3 cellular contexts compared by ENCODE assay signal in the genomic region with DNA sequence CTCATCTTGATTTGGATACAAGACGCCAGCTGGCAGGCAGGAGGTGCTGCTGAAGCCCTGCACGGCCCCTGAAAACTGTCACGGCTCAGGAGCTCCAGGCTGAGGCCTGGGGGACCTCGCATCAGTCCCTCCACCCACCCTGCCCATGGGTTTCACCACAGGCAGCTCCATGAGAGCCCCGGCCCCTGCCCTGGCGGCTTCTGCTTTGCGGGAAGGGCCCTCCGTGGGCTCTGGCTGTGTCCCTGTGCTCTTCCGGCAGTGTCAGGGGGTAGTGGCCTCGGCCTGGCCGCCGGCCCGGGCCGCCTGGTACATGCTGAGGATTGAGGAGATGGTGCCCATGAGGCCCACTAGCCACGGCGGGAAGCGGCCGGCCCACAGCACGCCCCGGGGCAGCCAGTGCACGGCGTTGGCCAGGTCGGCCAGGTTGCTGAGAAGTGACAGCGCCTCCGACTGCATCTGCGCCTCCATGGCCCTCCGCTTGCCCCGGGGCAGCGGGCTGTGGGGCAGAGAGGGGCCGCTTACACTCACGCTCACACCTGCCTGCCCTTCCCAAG.
TF ChIP-seq lines count a peak whose summit lies in the region.

No MANE protein-coding gene starts in this region.

TF ChIP-seq in SK-N-SH, 30 proteins besides CTCF, POLR2A, EP300 and RAD21 (continues in another document):
- no peak for TF ChIP-seq MEF2A (IDR thresholded peaks at IDR 0.05; ENCODE audit: borderline replicate concordance, low read depth)
- no peak for TF ChIP-seq SIN3A (IDR thresholded peaks at IDR 0.05; ENCODE audit: borderline replicate concordance, low read depth, low read length)
- TF ChIP-seq NFIC (IDR thresholded peaks at IDR 0.05; ENCODE audit: borderline replicate concordance) = no peak
- TF ChIP-seq, protein P1, sequence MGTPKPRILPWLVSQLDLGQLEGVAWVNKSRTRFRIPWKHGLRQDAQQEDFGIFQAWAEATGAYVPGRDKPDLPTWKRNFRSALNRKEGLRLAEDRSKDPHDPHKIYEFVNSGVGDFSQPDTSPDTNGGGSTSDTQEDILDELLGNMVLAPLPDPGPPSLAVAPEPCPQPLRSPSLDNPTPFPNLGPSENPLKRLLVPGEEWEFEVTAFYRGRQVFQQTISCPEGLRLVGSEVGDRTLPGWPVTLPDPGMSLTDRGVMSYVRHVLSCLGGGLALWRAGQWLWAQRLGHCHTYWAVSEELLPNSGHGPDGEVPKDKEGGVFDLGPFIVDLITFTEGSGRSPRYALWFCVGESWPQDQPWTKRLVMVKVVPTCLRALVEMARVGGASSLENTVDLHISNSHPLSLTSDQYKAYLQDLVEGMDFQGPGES (IDR thresholded peaks at IDR 0.05; ENCODE audit: low read depth, low read length) = no peak
- no peak for TF ChIP-seq TAF1 (IDR thresholded peaks at IDR 0.05; ENCODE audit: borderline replicate concordance, low read depth, low read length)
- TF ChIP-seq TCF12 (IDR thresholded peaks at IDR 0.05) = no peak
- no peak for TF ChIP-seq NRF1 (IDR thresholded peaks at IDR 0.05; ENCODE audit: low read depth, low read length)
- TF ChIP-seq SMC3 (IDR thresholded peaks at IDR 0.05; ENCODE audit: low read depth, low read length) = no peak
- no peak for TF ChIP-seq FOXJ3 (CRISPR knock-in tag; IDR thresholded peaks at IDR 0.05)
- TF ChIP-seq JUND (IDR thresholded peaks at IDR 0.05) = no peak
- no peak for TF ChIP-seq ELF1 (IDR thresholded peaks at IDR 0.05)
- TF ChIP-seq GATA2 (CRISPR knock-in tag; IDR thresholded peaks at IDR 0.05) = no peak
- TF ChIP-seq, protein P2, sequence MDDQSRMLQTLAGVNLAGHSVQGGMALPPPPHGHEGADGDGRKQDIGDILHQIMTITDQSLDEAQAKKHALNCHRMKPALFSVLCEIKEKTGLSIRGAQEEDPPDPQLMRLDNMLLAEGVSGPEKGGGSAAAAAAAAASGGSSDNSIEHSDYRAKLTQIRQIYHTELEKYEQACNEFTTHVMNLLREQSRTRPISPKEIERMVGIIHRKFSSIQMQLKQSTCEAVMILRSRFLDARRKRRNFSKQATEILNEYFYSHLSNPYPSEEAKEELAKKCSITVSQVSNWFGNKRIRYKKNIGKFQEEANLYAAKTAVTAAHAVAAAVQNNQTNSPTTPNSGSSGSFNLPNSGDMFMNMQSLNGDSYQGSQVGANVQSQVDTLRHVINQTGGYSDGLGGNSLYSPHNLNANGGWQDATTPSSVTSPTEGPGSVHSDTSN (IDR thresholded peaks at IDR 0.05) = no peak
- no peak for TF ChIP-seq POLR2AphosphoS5 (IDR thresholded peaks at IDR 0.05; ENCODE audit: low read depth, low read length)
- TF ChIP-seq, protein P3, sequence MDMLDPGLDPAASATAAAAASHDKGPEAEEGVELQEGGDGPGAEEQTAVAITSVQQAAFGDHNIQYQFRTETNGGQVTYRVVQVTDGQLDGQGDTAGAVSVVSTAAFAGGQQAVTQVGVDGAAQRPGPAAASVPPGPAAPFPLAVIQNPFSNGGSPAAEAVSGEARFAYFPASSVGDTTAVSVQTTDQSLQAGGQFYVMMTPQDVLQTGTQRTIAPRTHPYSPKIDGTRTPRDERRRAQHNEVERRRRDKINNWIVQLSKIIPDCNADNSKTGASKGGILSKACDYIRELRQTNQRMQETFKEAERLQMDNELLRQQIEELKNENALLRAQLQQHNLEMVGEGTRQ (IDR thresholded peaks at IDR 0.05; ENCODE audit: borderline replicate concordance, low read depth, low read length) = no peak
- TF ChIP-seq, protein P4, sequence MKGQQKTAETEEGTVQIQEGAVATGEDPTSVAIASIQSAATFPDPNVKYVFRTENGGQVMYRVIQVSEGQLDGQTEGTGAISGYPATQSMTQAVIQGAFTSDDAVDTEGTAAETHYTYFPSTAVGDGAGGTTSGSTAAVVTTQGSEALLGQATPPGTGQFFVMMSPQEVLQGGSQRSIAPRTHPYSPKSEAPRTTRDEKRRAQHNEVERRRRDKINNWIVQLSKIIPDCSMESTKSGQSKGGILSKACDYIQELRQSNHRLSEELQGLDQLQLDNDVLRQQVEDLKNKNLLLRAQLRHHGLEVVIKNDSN (IDR thresholded peaks at IDR 0.05; ENCODE audit: borderline replicate concordance, low read depth) = no peak
- no peak for TF ChIP-seq RXRA (IDR thresholded peaks at IDR 0.05; ENCODE audit: borderline replicate concordance, low read depth)

TF ChIP-seq in SK-N-SH treated with all-trans-retinoic acid at 6 μM for 48 hours, 23 proteins besides CTCF, POLR2A, EP300 and RAD21:
- TF ChIP-seq RARB (CRISPR knock-in tag; IDR thresholded peaks at IDR 0.05) (no peak), SNAI2 (CRISPR knock-in tag; IDR thresholded peaks at IDR 0.05) (no peak), ZNF565 (CRISPR knock-in tag; conservative IDR thresholded peaks at IDR 0.05; ENCODE audit: low read depth) (no peak), ZFP3 (CRISPR knock-in tag; IDR thresholded peaks at IDR 0.05) (no peak), ARNTL (CRISPR knock-in tag; IDR thresholded peaks at IDR 0.05; ENCODE audit: borderline replicate concordance, low read depth) (no peak), TCF4 (CRISPR knock-in tag; IDR thresholded peaks at IDR 0.05; ENCODE audit: borderline replicate concordance) (no peak), ISL1 (CRISPR knock-in tag; IDR thresholded peaks at IDR 0.05) (no peak), TOX (CRISPR knock-in tag; IDR thresholded peaks at IDR 0.05; ENCODE audit: borderline replicate concordance) (no peak), ZC3H10 (CRISPR knock-in tag; IDR thresholded peaks at IDR 0.05) (no peak)
- TF ChIP-seq, protein P5, sequence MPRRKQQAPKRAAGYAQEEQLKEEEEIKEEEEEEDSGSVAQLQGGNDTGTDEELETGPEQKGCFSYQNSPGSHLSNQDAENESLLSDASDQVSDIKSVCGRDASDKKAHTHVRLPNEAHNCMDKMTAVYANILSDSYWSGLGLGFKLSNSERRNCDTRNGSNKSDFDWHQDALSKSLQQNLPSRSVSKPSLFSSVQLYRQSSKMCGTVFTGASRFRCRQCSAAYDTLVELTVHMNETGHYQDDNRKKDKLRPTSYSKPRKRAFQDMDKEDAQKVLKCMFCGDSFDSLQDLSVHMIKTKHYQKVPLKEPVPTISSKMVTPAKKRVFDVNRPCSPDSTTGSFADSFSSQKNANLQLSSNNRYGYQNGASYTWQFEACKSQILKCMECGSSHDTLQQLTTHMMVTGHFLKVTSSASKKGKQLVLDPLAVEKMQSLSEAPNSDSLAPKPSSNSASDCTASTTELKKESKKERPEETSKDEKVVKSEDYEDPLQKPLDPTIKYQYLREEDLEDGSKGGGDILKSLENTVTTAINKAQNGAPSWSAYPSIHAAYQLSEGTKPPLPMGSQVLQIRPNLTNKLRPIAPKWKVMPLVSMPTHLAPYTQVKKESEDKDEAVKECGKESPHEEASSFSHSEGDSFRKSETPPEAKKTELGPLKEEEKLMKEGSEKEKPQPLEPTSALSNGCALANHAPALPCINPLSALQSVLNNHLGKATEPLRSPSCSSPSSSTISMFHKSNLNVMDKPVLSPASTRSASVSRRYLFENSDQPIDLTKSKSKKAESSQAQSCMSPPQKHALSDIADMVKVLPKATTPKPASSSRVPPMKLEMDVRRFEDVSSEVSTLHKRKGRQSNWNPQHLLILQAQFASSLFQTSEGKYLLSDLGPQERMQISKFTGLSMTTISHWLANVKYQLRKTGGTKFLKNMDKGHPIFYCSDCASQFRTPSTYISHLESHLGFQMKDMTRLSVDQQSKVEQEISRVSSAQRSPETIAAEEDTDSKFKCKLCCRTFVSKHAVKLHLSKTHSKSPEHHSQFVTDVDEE (CRISPR knock-in tag; IDR thresholded peaks at IDR 0.05) = no peak
- TF ChIP-seq, protein P6, sequence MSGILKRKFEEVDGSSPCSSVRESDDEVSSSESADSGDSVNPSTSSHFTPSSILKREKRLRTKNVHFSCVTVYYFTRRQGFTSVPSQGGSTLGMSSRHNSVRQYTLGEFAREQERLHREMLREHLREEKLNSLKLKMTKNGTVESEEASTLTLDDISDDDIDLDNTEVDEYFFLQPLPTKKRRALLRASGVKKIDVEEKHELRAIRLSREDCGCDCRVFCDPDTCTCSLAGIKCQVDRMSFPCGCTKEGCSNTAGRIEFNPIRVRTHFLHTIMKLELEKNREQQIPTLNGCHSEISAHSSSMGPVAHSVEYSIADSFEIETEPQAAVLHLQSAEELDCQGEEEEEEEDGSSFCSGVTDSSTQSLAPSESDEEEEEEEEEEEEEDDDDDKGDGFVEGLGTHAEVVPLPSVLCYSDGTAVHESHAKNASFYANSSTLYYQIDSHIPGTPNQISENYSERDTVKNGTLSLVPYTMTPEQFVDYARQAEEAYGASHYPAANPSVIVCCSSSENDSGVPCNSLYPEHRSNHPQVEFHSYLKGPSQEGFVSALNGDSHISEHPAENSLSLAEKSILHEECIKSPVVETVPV (CRISPR knock-in tag; IDR thresholded peaks at IDR 0.05) = no peak
- TF ChIP-seq, protein P7, sequence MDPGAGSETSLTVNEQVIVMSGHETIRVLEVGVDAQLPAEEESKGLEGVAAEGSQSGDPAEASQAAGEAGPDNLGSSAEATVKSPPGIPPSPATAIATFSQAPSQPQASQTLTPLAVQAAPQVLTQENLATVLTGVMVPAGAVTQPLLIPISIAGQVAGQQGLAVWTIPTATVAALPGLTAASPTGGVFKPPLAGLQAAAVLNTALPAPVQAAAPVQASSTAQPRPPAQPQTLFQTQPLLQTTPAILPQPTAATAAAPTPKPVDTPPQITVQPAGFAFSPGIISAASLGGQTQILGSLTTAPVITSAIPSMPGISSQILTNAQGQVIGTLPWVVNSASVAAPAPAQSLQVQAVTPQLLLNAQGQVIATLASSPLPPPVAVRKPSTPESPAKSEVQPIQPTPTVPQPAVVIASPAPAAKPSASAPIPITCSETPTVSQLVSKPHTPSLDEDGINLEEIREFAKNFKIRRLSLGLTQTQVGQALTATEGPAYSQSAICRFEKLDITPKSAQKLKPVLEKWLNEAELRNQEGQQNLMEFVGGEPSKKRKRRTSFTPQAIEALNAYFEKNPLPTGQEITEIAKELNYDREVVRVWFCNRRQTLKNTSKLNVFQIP (CRISPR knock-in tag; IDR thresholded peaks at IDR 0.05; ENCODE audit: borderline replicate concordance, low read depth) = no peak

TF ChIP-seq in HepG2, 621 proteins besides CTCF, POLR2A, EP300 and RAD21:
- TF ChIP-seq ZNF343 (CRISPR knock-in tag; IDR thresholded peaks at IDR 0.05) (no peak), ZFP41 (CRISPR knock-in tag; IDR thresholded peaks at IDR 0.05; ENCODE audit: borderline replicate concordance) (no peak), RELA (CRISPR knock-in tag; IDR thresholded peaks at IDR 0.05) (no peak), DNMT1 (CRISPR knock-in tag; IDR thresholded peaks at IDR 0.05) (0 out of 2 replicates have a peak, but pooled peaks have one; percentile 32)
